In the genomic region with DNA sequence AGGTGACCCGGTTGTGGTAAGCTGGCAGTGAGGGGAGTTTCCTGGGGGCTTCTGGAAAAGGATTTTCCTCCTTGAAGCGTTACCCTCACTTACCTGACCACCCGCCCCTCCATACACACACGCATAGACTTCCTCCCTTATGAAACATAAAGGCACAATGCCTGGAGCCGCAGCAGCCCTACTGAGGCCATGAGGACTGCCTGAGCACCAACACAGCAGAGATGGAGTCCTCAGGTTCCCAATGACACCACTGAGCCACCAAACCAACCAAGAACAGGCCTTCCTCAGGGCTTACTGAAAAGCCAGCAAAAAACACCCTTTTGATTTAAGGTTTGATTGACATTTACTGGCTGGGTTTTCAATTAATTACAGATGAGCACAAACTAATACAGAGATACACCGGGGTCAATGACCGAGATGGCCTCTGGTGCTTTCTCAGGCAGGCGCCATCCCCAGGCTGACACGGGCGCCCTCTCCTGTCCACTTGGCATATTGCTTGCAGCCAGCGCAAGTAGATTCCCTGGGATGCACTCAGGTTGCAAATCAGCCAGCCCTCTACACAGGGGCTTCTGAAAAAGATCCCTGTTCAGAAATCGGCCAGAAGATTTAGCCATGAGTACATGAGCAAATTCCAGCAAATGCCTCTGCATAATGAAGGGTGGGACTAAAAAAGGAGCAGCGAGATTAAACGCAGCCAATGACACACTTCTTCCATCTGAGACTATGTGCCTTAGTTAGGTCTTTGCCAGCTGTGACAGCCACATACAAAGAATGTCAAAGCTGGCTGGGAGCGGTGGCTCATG, we compare ENCODE assay signal across 1 cellular context.
TF ChIP-seq lines count a peak whose summit lies in the region.

No MANE protein-coding gene starts in this region.

TF ChIP-seq in HepG2, 621 proteins besides CTCF, POLR2A, EP300 and RAD21 (continued from another document):
- TF ChIP-seq, protein P1, sequence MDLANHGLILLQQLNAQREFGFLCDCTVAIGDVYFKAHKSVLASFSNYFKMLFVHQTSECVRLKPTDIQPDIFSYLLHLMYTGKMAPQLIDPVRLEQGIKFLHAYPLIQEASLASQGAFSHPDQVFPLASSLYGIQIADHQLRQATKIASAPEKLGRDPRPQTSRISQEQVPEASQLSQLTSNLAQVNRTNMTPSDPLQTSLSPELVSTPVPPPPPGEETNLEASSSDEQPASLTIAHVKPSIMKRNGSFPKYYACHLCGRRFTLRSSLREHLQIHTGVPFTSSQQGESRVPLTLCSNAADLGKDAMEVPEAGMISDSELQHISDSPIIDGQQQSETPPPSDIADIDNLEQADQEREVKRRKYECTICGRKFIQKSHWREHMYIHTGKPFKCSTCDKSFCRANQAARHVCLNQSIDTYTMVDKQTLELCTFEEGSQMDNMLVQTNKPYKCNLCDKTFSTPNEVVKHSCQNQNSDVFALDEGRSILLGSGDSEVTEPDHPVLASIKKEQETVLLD (CRISPR knock-in tag; IDR thresholded peaks at IDR 0.05; ENCODE audit: low read depth): no peak
- TF ChIP-seq ZBTB37 (CRISPR knock-in tag; IDR thresholded peaks at IDR 0.05) (no peak), KLF12 (CRISPR knock-in tag; IDR thresholded peaks at IDR 0.05; ENCODE audit: borderline replicate concordance) (no peak), MIER3 (CRISPR knock-in tag; IDR thresholded peaks at IDR 0.05; ENCODE audit: borderline replicate concordance) (no peak), MED1 (CRISPR knock-in tag; IDR thresholded peaks at IDR 0.05) (peak; percentile 44; the same call in 1 of the 2 replicates), FOSL2 (CRISPR knock-in tag; IDR thresholded peaks at IDR 0.05) (peak; percentile 31; the same call in 1 of the 2 replicates), RXRB (CRISPR knock-in tag; IDR thresholded peaks at IDR 0.05; ENCODE audit: borderline replicate concordance) (peak; percentile 96), ZNF205 (CRISPR knock-in tag; IDR thresholded peaks at IDR 0.05) (no peak), XRCC5 (optimal IDR thresholded peaks at IDR 0.05; ENCODE audit: low read length) (peak; percentile 78), STAT5B (CRISPR knock-in tag; IDR thresholded peaks at IDR 0.05) (no peak), ZSCAN21 (CRISPR knock-in tag; IDR thresholded peaks at IDR 0.05; ENCODE audit: borderline replicate concordance) (no peak), ZNF354B (CRISPR knock-in tag; IDR thresholded peaks at IDR 0.05) (no peak), MEIS1 (CRISPR knock-in tag; IDR thresholded peaks at IDR 0.05; ENCODE audit: borderline replicate concordance) (no peak), NAIF1 (CRISPR knock-in tag; IDR thresholded peaks at IDR 0.05; ENCODE audit: borderline replicate concordance) (no peak), STAG1 (CRISPR knock-in tag; IDR thresholded peaks at IDR 0.05) (peak; percentile 77), ERF (CRISPR knock-in tag; IDR thresholded peaks at IDR 0.05) (0 out of 2 replicates have a peak, but pooled peaks have one; percentile 22), ZSCAN20 (CRISPR knock-in tag; IDR thresholded peaks at IDR 0.05; ENCODE audit: borderline replicate concordance) (no peak), NR2F6 (IDR thresholded peaks at IDR 0.05) (no peak), NR2F6 (CRISPR knock-in tag; IDR thresholded peaks at IDR 0.05) (peak; percentile 58; the same call in 1 of the 2 replicates)
- TF ChIP-seq, protein P2, sequence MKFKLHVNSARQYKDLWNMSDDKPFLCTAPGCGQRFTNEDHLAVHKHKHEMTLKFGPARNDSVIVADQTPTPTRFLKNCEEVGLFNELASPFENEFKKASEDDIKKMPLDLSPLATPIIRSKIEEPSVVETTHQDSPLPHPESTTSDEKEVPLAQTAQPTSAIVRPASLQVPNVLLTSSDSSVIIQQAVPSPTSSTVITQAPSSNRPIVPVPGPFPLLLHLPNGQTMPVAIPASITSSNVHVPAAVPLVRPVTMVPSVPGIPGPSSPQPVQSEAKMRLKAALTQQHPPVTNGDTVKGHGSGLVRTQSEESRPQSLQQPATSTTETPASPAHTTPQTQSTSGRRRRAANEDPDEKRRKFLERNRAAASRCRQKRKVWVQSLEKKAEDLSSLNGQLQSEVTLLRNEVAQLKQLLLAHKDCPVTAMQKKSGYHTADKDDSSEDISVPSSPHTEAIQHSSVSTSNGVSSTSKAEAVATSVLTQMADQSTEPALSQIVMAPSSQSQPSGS (CRISPR knock-in tag; IDR thresholded peaks at IDR 0.05): peak; percentile 25; the same call in 1 of the 2 replicates
- TF ChIP-seq, protein P3, sequence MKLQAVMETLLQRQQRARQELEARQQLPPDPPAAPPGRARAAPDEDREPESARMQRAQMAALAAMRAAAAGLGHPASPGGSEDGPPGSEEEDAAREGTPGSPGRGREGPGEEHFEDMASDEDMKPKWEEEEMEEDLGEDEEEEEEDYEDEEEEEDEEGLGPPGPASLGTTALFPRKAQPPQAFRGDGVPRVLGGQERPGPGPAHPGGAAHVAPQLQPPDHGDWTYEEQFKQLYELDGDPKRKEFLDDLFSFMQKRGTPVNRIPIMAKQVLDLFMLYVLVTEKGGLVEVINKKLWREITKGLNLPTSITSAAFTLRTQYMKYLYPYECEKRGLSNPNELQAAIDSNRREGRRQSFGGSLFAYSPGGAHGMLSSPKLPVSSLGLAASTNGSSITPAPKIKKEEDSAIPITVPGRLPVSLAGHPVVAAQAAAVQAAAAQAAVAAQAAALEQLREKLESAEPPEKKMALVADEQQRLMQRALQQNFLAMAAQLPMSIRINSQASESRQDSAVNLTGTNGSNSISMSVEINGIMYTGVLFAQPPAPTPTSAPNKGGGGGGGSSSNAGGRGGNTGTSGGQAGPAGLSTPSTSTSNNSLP (IDR thresholded peaks at IDR 0.05; ENCODE audit: low read depth, low read length): 0 out of 2 replicates have a peak, but pooled peaks have one; percentile 45
- TF ChIP-seq, protein P4, sequence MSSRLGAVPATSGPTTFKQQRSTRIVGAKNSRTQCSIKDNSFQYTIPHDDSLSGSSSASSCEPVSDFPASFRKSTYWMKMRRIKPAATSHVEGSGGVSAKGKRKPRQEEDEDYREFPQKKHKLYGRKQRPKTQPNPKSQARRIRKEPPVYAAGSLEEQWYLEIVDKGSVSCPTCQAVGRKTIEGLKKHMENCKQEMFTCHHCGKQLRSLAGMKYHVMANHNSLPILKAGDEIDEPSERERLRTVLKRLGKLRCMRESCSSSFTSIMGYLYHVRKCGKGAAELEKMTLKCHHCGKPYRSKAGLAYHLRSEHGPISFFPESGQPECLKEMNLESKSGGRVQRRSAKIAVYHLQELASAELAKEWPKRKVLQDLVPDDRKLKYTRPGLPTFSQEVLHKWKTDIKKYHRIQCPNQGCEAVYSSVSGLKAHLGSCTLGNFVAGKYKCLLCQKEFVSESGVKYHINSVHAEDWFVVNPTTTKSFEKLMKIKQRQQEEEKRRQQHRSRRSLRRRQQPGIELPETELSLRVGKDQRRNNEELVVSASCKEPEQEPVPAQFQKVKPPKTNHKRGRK (CRISPR knock-in tag; IDR thresholded peaks at IDR 0.05): no peak
